In genomic region chr1:33050221-33051076, GRCh38 we compare ENCODE assay signal across 1 cellular context.
TF ChIP-seq lines count a peak whose summit lies in the region.

No MANE protein-coding gene starts in this region.

TF ChIP-seq in HCT116, 20 proteins besides CTCF, POLR2A, EP300 and RAD21 (continued from another document):
- TF ChIP-seq, protein P1, sequence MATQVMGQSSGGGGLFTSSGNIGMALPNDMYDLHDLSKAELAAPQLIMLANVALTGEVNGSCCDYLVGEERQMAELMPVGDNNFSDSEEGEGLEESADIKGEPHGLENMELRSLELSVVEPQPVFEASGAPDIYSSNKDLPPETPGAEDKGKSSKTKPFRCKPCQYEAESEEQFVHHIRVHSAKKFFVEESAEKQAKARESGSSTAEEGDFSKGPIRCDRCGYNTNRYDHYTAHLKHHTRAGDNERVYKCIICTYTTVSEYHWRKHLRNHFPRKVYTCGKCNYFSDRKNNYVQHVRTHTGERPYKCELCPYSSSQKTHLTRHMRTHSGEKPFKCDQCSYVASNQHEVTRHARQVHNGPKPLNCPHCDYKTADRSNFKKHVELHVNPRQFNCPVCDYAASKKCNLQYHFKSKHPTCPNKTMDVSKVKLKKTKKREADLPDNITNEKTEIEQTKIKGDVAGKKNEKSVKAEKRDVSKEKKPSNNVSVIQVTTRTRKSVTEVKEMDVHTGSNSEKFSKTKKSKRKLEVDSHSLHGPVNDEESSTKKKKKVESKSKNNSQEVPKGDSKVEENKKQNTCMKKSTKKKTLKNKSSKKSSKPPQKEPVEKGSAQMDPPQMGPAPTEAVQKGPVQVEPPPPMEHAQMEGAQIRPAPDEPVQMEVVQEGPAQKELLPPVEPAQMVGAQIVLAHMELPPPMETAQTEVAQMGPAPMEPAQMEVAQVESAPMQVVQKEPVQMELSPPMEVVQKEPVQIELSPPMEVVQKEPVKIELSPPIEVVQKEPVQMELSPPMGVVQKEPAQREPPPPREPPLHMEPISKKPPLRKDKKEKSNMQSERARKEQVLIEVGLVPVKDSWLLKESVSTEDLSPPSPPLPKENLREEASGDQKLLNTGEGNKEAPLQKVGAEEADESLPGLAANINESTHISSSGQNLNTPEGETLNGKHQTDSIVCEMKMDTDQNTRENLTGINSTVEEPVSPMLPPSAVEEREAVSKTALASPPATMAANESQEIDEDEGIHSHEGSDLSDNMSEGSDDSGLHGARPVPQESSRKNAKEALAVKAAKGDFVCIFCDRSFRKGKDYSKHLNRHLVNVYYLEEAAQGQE (IDR thresholded peaks at IDR 0.05; ENCODE audit: low read depth): no peak
- TF ChIP-seq YY1 (IDR thresholded peaks at IDR 0.05; ENCODE audit: extremely low read depth, insufficient replicate concordance, low read depth, low read length): no peak
- peak; percentile 64 for TF ChIP-seq MAX (IDR thresholded peaks at IDR 0.05)
- TF ChIP-seq CEBPB (IDR thresholded peaks at IDR 0.05; ENCODE audit: low read depth): peak; percentile 96
- TF ChIP-seq ZFX (IDR thresholded peaks at IDR 0.05): no peak
- no peak for TF ChIP-seq EZH2phosphoT487 (IDR thresholded peaks at IDR 0.05; ENCODE audit: borderline replicate concordance)
- no peak for TF ChIP-seq SRF (IDR thresholded peaks at IDR 0.05; ENCODE audit: low read depth)
- TF ChIP-seq ATF3 (IDR thresholded peaks at IDR 0.05): no peak; the same call in 1 of the 2 replicates
- TF ChIP-seq FOSL1 (IDR thresholded peaks at IDR 0.05; ENCODE audit: low read depth): peak; percentile 86
- TF ChIP-seq EGR1 (IDR thresholded peaks at IDR 0.05; ENCODE audit: low read depth): peak; percentile 72
- TF ChIP-seq POLR2AphosphoS5 (IDR thresholded peaks at IDR 0.05; ENCODE audit: low read depth, low read length): peak; percentile 62
TF ChIP-seq in HCT116: peak in this region for 7.
